11 cellular contexts compared by ENCODE assay signal in genomic region chr5:102778478-102778877, GRCh38. TPM values are rescaled to one million over a fixed set of nuclear protein-coding genes. Genes with fewer than 3 reads are reported as not detected.
DNase-seq lines count a peak whose midpoint lies in the region; ATAC-seq and TF ChIP-seq lines count a peak whose summit lies in the region.
"Had no signal": no experiment of that assay in that cellular context is flagged by ENCODE, and none has a peak within 500 bp of the region (broad histone marks: within the 10 kb centered on the region; RNA-seq: fewer than 3 reads in every experiment).

No MANE protein-coding gene starts in this region.

- ATAC-seq in HG03457 (IDR thresholded peaks at IDR 0.05; ENCODE audit: unreplicated experiment) (peak; percentile 46), T-cell (replicated peaks in 1 of 4) (no peak)

- WGBS in endodermal cell (ENCODE audit: insufficient coverage in 1 of 2, insufficient read length in 1 of 2), 2 experiments = 82% methylated on average over 2 to 3 of the region's 3 CpGs

- H3K27me3 Mint-ChIP-seq in activated naive CD4-positive, alpha-beta T cell treated with anti-CD3 and anti-CD28 coated beads, Interleukin-2, amount 50 U/mL, for 24 hours = no peaks in the 10 kb centered on the region
- H3K27me3 Mint-ChIP-seq in activated naive CD4-positive, alpha-beta T cell treated with anti-CD3 and anti-CD28 coated beads, Interleukin-2, amount 10 ng/mL, durations not matched to agents 7 days and 5 days = no peaks in the 10 kb centered on the region
- H3K27me3 Mint-ChIP-seq in T-cell (no peaks in the 10 kb centered on the region), endodermal cell (ENCODE audit: insufficient read depth) (no peaks in the 10 kb centered on the region)

- H3K36me3 ChIP-seq in endodermal cell (ENCODE audit: control insufficient read depth, insufficient read depth, low read length) = no peaks in the 10 kb centered on the region

- CTCF ChIA-PET in activated naive CD4-positive, alpha-beta T cell treated with anti-CD3 and anti-CD28 coated beads, Interleukin-2, amount 10 ng/mL, durations not matched to agents 7 days and 5 days (lab: Charles Lee) = interaction anchor here (0.7 to 1.5 kb wide), 2 partner anchors 262 to 361 kb away, joined by 3 read pairs; no protein-coding TSS in a partner anchor
- CTCF ChIA-PET in T-cell (lab: Charles Lee) = interaction anchor here (1.0 to 1.6 kb wide), 3 partner anchors 12 to 19 kb away, joined by 3 to 4 read pairs (median 3); no protein-coding TSS in a partner anchor

- TF ChIP-seq CTCF in choroid plexus epithelial cell (conservative IDR thresholded peaks at IDR 0.05; ENCODE audit: low read depth, low read length) (no peak), endodermal cell (conservative IDR thresholded peaks at IDR 0.05) (no peak)

- no peak overlapping the region for H3K27ac ChIP-seq in endodermal cell (ENCODE audit: low read depth, low read length)

- peak overlapping the region; percentile 98 for H3K27ac Mint-ChIP-seq in activated naive CD4-positive, alpha-beta T cell treated with anti-CD3 and anti-CD28 coated beads, Interleukin-2, amount 50 U/mL, for 24 hours
- H3K27ac Mint-ChIP-seq in activated naive CD4-positive, alpha-beta T cell treated with anti-CD3 and anti-CD28 coated beads, Interleukin-2, amount 10 ng/mL, durations not matched to agents 7 days and 5 days = no peak overlapping the region
- no peak overlapping the region for H3K27ac Mint-ChIP-seq in T-cell
- H3K27ac Mint-ChIP-seq in endodermal cell = no peak overlapping the region

- H3K4me3 ChIP-seq in choroid plexus epithelial cell (ENCODE audit: low read depth, low read length) = no peak overlapping the region
- H3K4me3 ChIP-seq in endodermal cell (ENCODE audit: low read length) = no peak overlapping the region
- H3K4me3 ChIP-seq: BLaER1 treated with 17β-estradiol and CSF1 and Interleukin-3, amounts not matched to agents 10 nM and 100 nM had no signal

- H3K9ac ChIP-seq in endodermal cell (ENCODE audit: extremely low read depth, low read length, poor library complexity, severe bottlenecking) = no peak overlapping the region

- no peaks in the 10 kb centered on the region for H3K4me1 ChIP-seq in endodermal cell (ENCODE audit: control insufficient read depth, insufficient read depth, low read length)

- no peaks in the 10 kb centered on the region for H3K27me3 ChIP-seq in endodermal cell (ENCODE audit: control insufficient read depth, insufficient read depth, low read length, poor library complexity, severe bottlenecking)
- H3K27me3 ChIP-seq: BLaER1 treated with 17β-estradiol and CSF1 and Interleukin-3, amounts not matched to agents 10 nM and 100 nM had no signal

- peaks cover 17% of the 10 kb centered on the region for H3K36me3 Mint-ChIP-seq in activated naive CD4-positive, alpha-beta T cell treated with anti-CD3 and anti-CD28 coated beads, Interleukin-2, amount 50 U/mL, for 24 hours
- peaks cover 2% of the 10 kb centered on the region for H3K36me3 Mint-ChIP-seq in activated naive CD4-positive, alpha-beta T cell treated with anti-CD3 and anti-CD28 coated beads, Interleukin-2, amount 10 ng/mL, durations not matched to agents 7 days and 5 days
- peaks cover 6% of the 10 kb centered on the region for H3K36me3 Mint-ChIP-seq in T-cell
- H3K36me3 Mint-ChIP-seq in endodermal cell (ENCODE audit: low read depth) = no peaks in the 10 kb centered on the region

- no peaks in the 10 kb centered on the region for H3K9me3 ChIP-seq in endodermal cell (ENCODE audit: control insufficient read depth, low read length)

- POLR2A ChIA-PET in T-cell (lab: Charles Lee) = no interaction called here

- DNase-seq in activated naive CD4-positive, alpha-beta T cell treated with anti-CD3 and anti-CD28 coated beads, Interleukin-2, amount 10 ng/mL, durations not matched to agents 7 days and 5 days = no peak
- DNase-seq in choroid plexus epithelial cell (ENCODE audit: low read depth) = peak; percentile 75
- peak; percentile 51 for DNase-seq in superior temporal gyrus (ENCODE audit: extremely low spot score)
- no peak for DNase-seq in T-cell
- DNase-seq in endodermal cell = no peak
- DNase-seq in NCI-H2227 (lab: John Stamatoyannopoulos, UW; ENCODE audit: unreplicated experiment) = no peak
- DNase-seq: activated effector memory CD4-positive, alpha-beta T cell treated with Interleukin-2 at 50 U/mL for 16 hours; KG1 had no signal

- H3K4me3 Mint-ChIP-seq in activated naive CD4-positive, alpha-beta T cell treated with anti-CD3 and anti-CD28 coated beads, Interleukin-2, amount 50 U/mL, for 24 hours = peak overlapping the region; percentile 78
- no peak overlapping the region for H3K4me3 Mint-ChIP-seq in activated naive CD4-positive, alpha-beta T cell treated with anti-CD3 and anti-CD28 coated beads, Interleukin-2, amount 10 ng/mL, durations not matched to agents 7 days and 5 days
- H3K4me3 Mint-ChIP-seq in T-cell = no peak overlapping the region
- no peak overlapping the region for H3K4me3 Mint-ChIP-seq in endodermal cell

- H3K4me1 Mint-ChIP-seq in activated naive CD4-positive, alpha-beta T cell treated with anti-CD3 and anti-CD28 coated beads, Interleukin-2, amount 50 U/mL, for 24 hours = peaks cover 73% of the 10 kb centered on the region
- H3K4me1 Mint-ChIP-seq in activated naive CD4-positive, alpha-beta T cell treated with anti-CD3 and anti-CD28 coated beads, Interleukin-2, amount 10 ng/mL, durations not matched to agents 7 days and 5 days = peaks cover 15% of the 10 kb centered on the region
- peaks cover 10 to 29% (median 28%) of the 10 kb centered on the region in 3 donors for H3K4me1 Mint-ChIP-seq in T-cell
- H3K4me1 Mint-ChIP-seq in endodermal cell = no peaks in the 10 kb centered on the region

- no peaks in the 10 kb centered on the region for H3K9me3 Mint-ChIP-seq in activated naive CD4-positive, alpha-beta T cell treated with anti-CD3 and anti-CD28 coated beads, Interleukin-2, amount 50 U/mL, for 24 hours
- peaks cover 3% of the 10 kb centered on the region for H3K9me3 Mint-ChIP-seq in activated naive CD4-positive, alpha-beta T cell treated with anti-CD3 and anti-CD28 coated beads, Interleukin-2, amount 10 ng/mL, durations not matched to agents 7 days and 5 days
- peaks cover 0 to 5% (median 0%) of the 10 kb centered on the region in 3 donors for H3K9me3 Mint-ChIP-seq in T-cell
- H3K9me3 Mint-ChIP-seq in endodermal cell = no peaks in the 10 kb centered on the region

RNA-seq across cellular contexts. Expression of gene PAM, which starts 23.4 kb away (rescaled TPM):
- total RNA-seq in T-cell (10 to 100 TPM; 17.5 to 29.2 (median 23.3) TPM), endodermal cell (10 to 100 TPM; 32.9 to 38.2 TPM)
- polyA plus RNA-seq in endodermal cell (2013, experiment 1 of 2) = 165 TPM
- 169 TPM for polyA plus RNA-seq in endodermal cell (2013, experiment 2 of 2)

Comparison
In these comparisons a context has a peak if more than half of its experiments do, and no peak if none do; other contexts are left out.
1. DNase-seq: peak in choroid plexus epithelial cell (single experiment) and superior temporal gyrus (single experiment); none in activated naive CD4-positive, alpha-beta T cell treated with anti-CD3 and anti-CD28 coated beads, Interleukin-2, amount 10 ng/mL, durations not matched to agents 7 days and 5 days (single experiment), T-cell (0 of 34), endodermal cell (single experiment) and NCI-H2227 (single experiment).